ENCODE assay signal across 1 cellular context in the genomic region with DNA sequence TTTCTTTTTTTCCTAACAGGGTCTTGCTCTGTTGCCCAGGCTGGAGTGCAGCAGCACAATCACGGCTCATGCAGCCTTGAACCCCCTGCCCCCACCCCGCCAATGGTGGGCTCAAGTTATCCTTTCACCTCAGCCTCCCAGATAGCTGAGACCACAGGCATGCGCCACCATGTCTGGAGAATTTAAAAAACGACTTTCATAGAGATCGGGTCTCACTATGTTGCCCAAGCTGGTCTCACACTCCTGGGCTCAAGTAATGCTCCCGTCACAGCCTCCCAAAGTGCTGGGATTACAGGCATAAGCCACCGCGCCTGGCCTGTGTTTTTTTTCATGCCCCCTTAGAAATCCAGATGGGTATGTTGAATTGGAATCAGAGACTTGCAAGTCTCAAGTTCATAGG.
TF ChIP-seq lines count a peak whose summit lies in the region.

No MANE protein-coding gene starts in this region.

TF ChIP-seq in H1, 55 proteins besides CTCF, POLR2A, EP300 and RAD21 (continued from another document):
- TF ChIP-seq, protein P1, sequence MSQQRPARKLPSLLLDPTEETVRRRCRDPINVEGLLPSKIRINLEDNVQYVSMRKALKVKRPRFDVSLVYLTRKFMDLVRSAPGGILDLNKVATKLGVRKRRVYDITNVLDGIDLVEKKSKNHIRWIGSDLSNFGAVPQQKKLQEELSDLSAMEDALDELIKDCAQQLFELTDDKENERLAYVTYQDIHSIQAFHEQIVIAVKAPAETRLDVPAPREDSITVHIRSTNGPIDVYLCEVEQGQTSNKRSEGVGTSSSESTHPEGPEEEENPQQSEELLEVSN (IDR thresholded peaks at IDR 0.05) = no peak
